In genomic region chr2:44777542-44777941, GRCh38 we compare ENCODE assay signal across 10 cellular contexts.
DNase-seq lines count a peak whose midpoint lies in the region; ATAC-seq lines count a peak whose summit lies in the region.
"Had no signal": no experiment of that assay in that cellular context is flagged by ENCODE, and none has a peak within 500 bp of the region (broad histone marks: within the 10 kb centered on the region; RNA-seq: fewer than 3 reads in every experiment).

No MANE protein-coding gene starts in this region.

- H3K36me3 Mint-ChIP-seq in activated naive CD8-positive, alpha-beta T cell treated with anti-CD3 and anti-CD28 coated beads for 36 hours: peaks cover 10% of the 10 kb centered on the region
- peaks cover 3% of the 10 kb centered on the region for H3K36me3 Mint-ChIP-seq in activated naive CD8-positive, alpha-beta T cell treated with anti-CD3 and anti-CD28 coated beads, Interleukin-2, amount 50 U/mL, for 24 hours (ENCODE audit: low read depth)
- H3K36me3 Mint-ChIP-seq in stimulated activated naive B cell treated with anti-CD40 and anti-IgM and Interleukin-4, amounts not matched to agents 10 μg/mL and 1 μg/mL and 100 μg/mL, for 72 hours: peaks cover 5 to 15% of the 10 kb centered on the region in 2 donors

- no peak overlapping the region for H3K4me3 Mint-ChIP-seq in activated naive CD8-positive, alpha-beta T cell treated with anti-CD3 and anti-CD28 coated beads for 36 hours
- no peak overlapping the region for H3K4me3 Mint-ChIP-seq in activated naive CD8-positive, alpha-beta T cell treated with anti-CD3 and anti-CD28 coated beads, Interleukin-2, amount 50 U/mL, for 24 hours
- peak overlapping the region; percentile 71 to 86 for H3K4me3 Mint-ChIP-seq in stimulated activated naive B cell treated with anti-CD40 and anti-IgM and Interleukin-4, amounts not matched to agents 10 μg/mL and 1 μg/mL and 100 μg/mL, for 72 hours

- H3K4me1 Mint-ChIP-seq in activated naive CD8-positive, alpha-beta T cell treated with anti-CD3 and anti-CD28 coated beads for 36 hours: peaks cover 9% of the 10 kb centered on the region
- peaks cover 11% of the 10 kb centered on the region for H3K4me1 Mint-ChIP-seq in activated naive CD8-positive, alpha-beta T cell treated with anti-CD3 and anti-CD28 coated beads, Interleukin-2, amount 50 U/mL, for 24 hours
- H3K4me1 Mint-ChIP-seq in stimulated activated naive B cell treated with anti-CD40 and anti-IgM and Interleukin-4, amounts not matched to agents 10 μg/mL and 1 μg/mL and 100 μg/mL, for 72 hours: peaks cover 23 to 34% of the 10 kb centered on the region in 2 donors

- H3K9me3 Mint-ChIP-seq in activated naive CD8-positive, alpha-beta T cell treated with anti-CD3 and anti-CD28 coated beads for 36 hours: no peaks in the 10 kb centered on the region
- no peaks in the 10 kb centered on the region for H3K9me3 Mint-ChIP-seq in activated naive CD8-positive, alpha-beta T cell treated with anti-CD3 and anti-CD28 coated beads, Interleukin-2, amount 50 U/mL, for 24 hours
- H3K9me3 Mint-ChIP-seq in stimulated activated naive B cell treated with anti-CD40 and anti-IgM and Interleukin-4, amounts not matched to agents 10 μg/mL and 1 μg/mL and 100 μg/mL, for 72 hours: peaks cover 0 to 3% of the 10 kb centered on the region in 2 donors

- H3K27me3 Mint-ChIP-seq in activated naive CD8-positive, alpha-beta T cell treated with anti-CD3 and anti-CD28 coated beads for 36 hours: peaks cover 3% of the 10 kb centered on the region
- peaks cover 4% of the 10 kb centered on the region for H3K27me3 Mint-ChIP-seq in activated naive CD8-positive, alpha-beta T cell treated with anti-CD3 and anti-CD28 coated beads, Interleukin-2, amount 50 U/mL, for 24 hours
- H3K27me3 Mint-ChIP-seq in stimulated activated naive B cell treated with anti-CD40 and anti-IgM and Interleukin-4, amounts not matched to agents 10 μg/mL and 1 μg/mL and 100 μg/mL, for 72 hours: peaks cover 0 to 2% of the 10 kb centered on the region in 2 donors

- ATAC-seq in activated naive CD8-positive, alpha-beta T cell treated with anti-CD3 and anti-CD28 coated beads, Interleukin-2, amount 50 U/mL, for 24 hours: no peak
- peak; percentile 29 to 41 for ATAC-seq in stimulated activated naive B cell treated with anti-CD40 and anti-IgM and Interleukin-4, amounts not matched to agents 10 μg/mL and 1 μg/mL and 100 μg/mL, for 72 hours (replicated peaks)
- no peak for ATAC-seq in HG03442 (IDR thresholded peaks at IDR 0.05; ENCODE audit: unreplicated experiment)
- ATAC-seq: lower lobe of right lung had no signal

- H3K27ac Mint-ChIP-seq in activated naive CD8-positive, alpha-beta T cell treated with anti-CD3 and anti-CD28 coated beads for 36 hours: no peak overlapping the region
- H3K27ac Mint-ChIP-seq in activated naive CD8-positive, alpha-beta T cell treated with anti-CD3 and anti-CD28 coated beads, Interleukin-2, amount 50 U/mL, for 24 hours: no peak overlapping the region
- H3K27ac Mint-ChIP-seq in stimulated activated naive B cell treated with anti-CD40 and anti-IgM and Interleukin-4, amounts not matched to agents 10 μg/mL and 1 μg/mL and 100 μg/mL, for 72 hours: peak overlapping the region; percentile 9

- intact Hi-C loops in head of caudate nucleus (cut with DNase I): no loop called here

- peak; percentile 13 for DNase-seq in activated naive CD8-positive, alpha-beta T cell treated with anti-CD3 and anti-CD28 coated beads for 36 hours
- DNase-seq in activated naive CD8-positive, alpha-beta T cell treated with anti-CD3 and anti-CD28 coated beads, Interleukin-2, amount 50 U/mL, for 24 hours: no peak
- peak; percentile 84 for DNase-seq in NCI-H510A treated with DMSO at 0.1 percent for 48 hours (lab: John Stamatoyannopoulos, UW)
- DNase-seq in head of caudate nucleus: peak in 36 of 42 donors; percentile 23 to 78 (median 53)
- no peak for DNase-seq in stimulated activated naive B cell treated with anti-CD40 and anti-IgM and Interleukin-4, amounts not matched to agents 10 μg/mL and 1 μg/mL and 100 μg/mL, for 72 hours
- no peak for DNase-seq in NOMO-1 treated with dmso at 0.1 percent for 144 hours (lab: John Stamatoyannopoulos, UW; ENCODE audit: unreplicated experiment)
- DNase-seq in epidermal melanocyte (ENCODE audit: insufficient read length, low spot score): no peak
- DNase-seq: activated naive CD4-positive, alpha-beta T cell; lower lobe of right lung had no signal

Comparison
In these comparisons a context has a peak if more than half of its experiments do, and no peak if none do; other contexts are left out.
1. DNase-seq: peak in activated naive CD8-positive, alpha-beta T cell treated with anti-CD3 and anti-CD28 coated beads for 36 hours (single experiment), NCI-H510A treated with DMSO at 0.1 percent for 48 hours (single experiment) and head of caudate nucleus (36 of 42); none in activated naive CD8-positive, alpha-beta T cell treated with anti-CD3 and anti-CD28 coated beads, Interleukin-2, amount 50 U/mL, for 24 hours (single experiment), stimulated activated naive B cell treated with anti-CD40 and anti-IgM and Interleukin-4, amounts not matched to agents 10 μg/mL and 1 μg/mL and 100 μg/mL, for 72 hours (single experiment), NOMO-1 treated with dmso at 0.1 percent for 144 hours (single experiment) and epidermal melanocyte (single experiment).
2. H3K4me3 Mint-ChIP-seq: peak in stimulated activated naive B cell treated with anti-CD40 and anti-IgM and Interleukin-4, amounts not matched to agents 10 μg/mL and 1 μg/mL and 100 μg/mL, for 72 hours (2 of 2); none in activated naive CD8-positive, alpha-beta T cell treated with anti-CD3 and anti-CD28 coated beads for 36 hours (single experiment) and activated naive CD8-positive, alpha-beta T cell treated with anti-CD3 and anti-CD28 coated beads, Interleukin-2, amount 50 U/mL, for 24 hours (single experiment).
3. ATAC-seq: peak in stimulated activated naive B cell treated with anti-CD40 and anti-IgM and Interleukin-4, amounts not matched to agents 10 μg/mL and 1 μg/mL and 100 μg/mL, for 72 hours (2 of 2); none in activated naive CD8-positive, alpha-beta T cell treated with anti-CD3 and anti-CD28 coated beads, Interleukin-2, amount 50 U/mL, for 24 hours (single experiment) and HG03442 (single experiment).